8 cellular contexts compared by ENCODE assay signal in genomic region chr13:52450793-52451116, GRCh38. TPM values are rescaled to one million over a fixed set of nuclear protein-coding genes. Genes with fewer than 3 reads are reported as not detected.
DNase-seq lines count a peak whose midpoint lies in the region; TF ChIP-seq lines count a peak whose summit lies in the region.

No MANE protein-coding gene starts in this region.

- no peaks in the 10 kb centered on the region for H3K27me3 ChIP-seq in HUES6 (ENCODE audit: control insufficient read depth, insufficient read depth, low read length)
- H3K27me3 ChIP-seq in mammary epithelial cell (ENCODE audit: insufficient read depth, low read length), result no peaks in the 10 kb centered on the region
- no peaks in the 10 kb centered on the region for H3K27me3 ChIP-seq in muscle layer of duodenum (ENCODE audit: low read depth, low read length)

- peak overlapping the region; percentile 79; the same call in 1 of the 2 replicates for H3K27ac ChIP-seq in 22Rv1
- H3K27ac ChIP-seq in HUES6 (ENCODE audit: low read depth, low read length), result no peak overlapping the region
- peak overlapping the region; percentile 27 for H3K27ac ChIP-seq in mammary epithelial cell (ENCODE audit: insufficient read depth, low read depth, low read length)
- H3K27ac ChIP-seq in muscle layer of duodenum (ENCODE audit: low read length), result no peak overlapping the region

- H4K20me1 ChIP-seq in mammary epithelial cell (ENCODE audit: insufficient read depth, low read length), result no peaks in the 10 kb centered on the region

- BruUV-seq in mammary epithelial cell (replicated peaks; lab: Mats Ljungman, UMichigan), result TSS peak; percentile 49

- peak; percentile 79 for TF ChIP-seq CTCF in 22Rv1 (IDR thresholded peaks at IDR 0.05)
- no peak for TF ChIP-seq CTCF in mammary epithelial cell (conservative IDR thresholded peaks at IDR 0.05 in 1 of 2, IDR thresholded peaks at IDR 0.05 in 1 of 2; ENCODE audit: extremely low read depth in 1 of 2, insufficient read depth in 1 of 2, low read depth in 1 of 2, low read length in 2 of 2)

- peak overlapping the region; percentile 78 for H3K4me3 ChIP-seq in HUES6 (ENCODE audit: low read depth, low read length)
- H3K4me3 ChIP-seq in mammary epithelial cell (replicated peaks in 1 of 3; ENCODE audit: insufficient read depth in 1 of 3, low read depth in 2 of 3, low read length in 3 of 3), result peak overlapping the region; percentile 26 to 40 (median 36)
- H3K4me3 ChIP-seq in muscle layer of duodenum (ENCODE audit: low read depth in 1 of 2, low read length in 2 of 2), result peak overlapping the region; percentile 81 to 91

- CTCF ChIA-PET in mammary epithelial cell (lab: Charles Lee; ENCODE audit: low non-redundant PET), result interaction anchor here (0.5 to 1.1 kb wide), 13 partner anchors 36 to 438 kb away, joined by 3 to 8 read pairs (median 5); partner anchors contain the start of gene SUGT1

- H3K4me1 ChIP-seq in HUES6 (ENCODE audit: control insufficient read depth, insufficient read depth, low read length) (peaks cover 4% of the 10 kb centered on the region; the same call in 1 of the 2 replicates), mammary epithelial cell (ENCODE audit: insufficient read depth, low read length) (peaks cover 42% of the 10 kb centered on the region), muscle layer of duodenum (ENCODE audit: control insufficient read depth in 1 of 2, insufficient read depth in 2 of 2, low read length in 2 of 2) (peaks cover 7 to 25% of the 10 kb centered on the region in 2 donors)

- no peaks in the 10 kb centered on the region for H3K9me3 ChIP-seq in HUES6 (ENCODE audit: control insufficient read depth, insufficient read depth, low read depth, low read length)
- H3K9me3 ChIP-seq in mammary epithelial cell (replicated peaks; ENCODE audit: insufficient read depth, low read length), result no peaks in the 10 kb centered on the region
- no peaks in the 10 kb centered on the region for H3K9me3 ChIP-seq in muscle layer of duodenum (ENCODE audit: control insufficient read depth in 1 of 2, low read length in 2 of 2)

- peaks cover 49% of the 10 kb centered on the region for H3K79me2 ChIP-seq in mammary epithelial cell (ENCODE audit: insufficient read depth, low read length)

- H3K4me2 ChIP-seq in mammary epithelial cell (ENCODE audit: insufficient read depth, low read depth, low read length), result peak overlapping the region; percentile 84

- DNase-seq in mammary epithelial cell, result no peak
- no peak for DNase-seq in EL
- DNase-seq in NOMO-1 treated with DMSO at 0.1 percent for 48 hours (lab: John Stamatoyannopoulos, UW; ENCODE audit: unreplicated experiment), result no peak
- no peak for DNase-seq in NCI-H510A treated with DMSO at 0.1 percent for 48 hours (lab: John Stamatoyannopoulos, UW)
- no peak for DNase-seq in AG08395 (ENCODE audit: low spot score)

- H2AFZ ChIP-seq in mammary epithelial cell (ENCODE audit: low read depth, low read length), result peak overlapping the region; percentile 62

- in situ Hi-C loops in mammary epithelial cell (cut with MboI; ENCODE audit: low sequenced_read_pairs in 2 of 2), result loop anchor here in 1 of 2 donors (5.0 to 25.0 kb wide), 3 partner anchors 103 to 438 kb away; partner anchors contain the start of genes ALG11, ATP7B and UTP14C

- intact Hi-C loops in mammary epithelial cell (cut with micrococcal nuclease), result loop anchor here (1.0 to 10.0 kb wide), 8 partner anchors 46 to 636 kb away; partner anchors contain the start of genes ALG11, ATP7B, NEK3 and NEK5

- H3K9ac ChIP-seq in HUES6 (ENCODE audit: low read length), result no peak overlapping the region
- no peak overlapping the region for H3K9ac ChIP-seq in mammary epithelial cell (ENCODE audit: insufficient read depth, low read length)

- dilution Hi-C loops in mammary epithelial cell (cut with HindIII; ENCODE audit: low sequenced_read_pairs), result loop anchor here (5.0 kb wide), 1 partner anchor 98 kb away; no protein-coding TSS in a partner anchor

- 0% methylated on average over 5 of the region's 8 CpGs for WGBS in mammary epithelial cell (ENCODE audit: low coverage, missing lambda C conversion rate)

- H3K36me3 ChIP-seq in HUES6 (ENCODE audit: control insufficient read depth, insufficient read depth, low read length) (no peaks in the 10 kb centered on the region), mammary epithelial cell (ENCODE audit: insufficient read depth, low read length) (no peaks in the 10 kb centered on the region), muscle layer of duodenum (ENCODE audit: control insufficient read depth in 1 of 2, insufficient read depth in 2 of 2, low read length in 2 of 2) (no peaks in the 10 kb centered on the region)

RNA-seq across cellular contexts. Expression of gene VPS36, which starts 0.3 kb away (rescaled TPM):
- 10 to 100 TPM; 40.5 to 48.7 TPM for total RNA-seq in mammary epithelial cell
- polyA plus RNA-seq in mammary epithelial cell, result 9.0 TPM
- 20.3 TPM for polyA minus RNA-seq in mammary epithelial cell

RNA-seq across cellular contexts. Expression of gene CKAP2, which starts 4.5 kb away (rescaled TPM):
- total RNA-seq in mammary epithelial cell, result 10 to 100 TPM; 34.3 to 46.7 TPM
- 15.5 TPM for polyA plus RNA-seq in mammary epithelial cell
- 30.7 TPM for polyA minus RNA-seq in mammary epithelial cell

RNA-seq across cellular contexts. Expression of gene THSD1, which starts 44.8 kb away (rescaled TPM):
- 10 to 100 TPM; 27.2 to 44.5 TPM for total RNA-seq in mammary epithelial cell
- polyA plus RNA-seq in mammary epithelial cell, result 30.7 TPM
- 30.0 TPM for polyA minus RNA-seq in mammary epithelial cell

Comparison
In these comparisons a context has a peak if more than half of its experiments do, and no peak if none do; other contexts are left out.
1. H3K27ac ChIP-seq: peak in 22Rv1 (single experiment) and mammary epithelial cell (single experiment); none in HUES6 (single experiment) and muscle layer of duodenum (single experiment).
2. H3K4me3 ChIP-seq: peak in every context shown above with its lines; median percentile 86 in muscle layer of duodenum; 78 in HUES6; 36 in mammary epithelial cell.